Comparison of ENCODE assay signal across 1 cellular context in genomic region chr10:11225935-11226334, GRCh38.
TF ChIP-seq lines count a peak whose summit lies in the region.

No MANE protein-coding gene starts in this region.

TF ChIP-seq in GM23338, 12 proteins besides CTCF, POLR2A, EP300 and RAD21 (continued from another document):
- no peak for TF ChIP-seq ZNF462 (CRISPR knock-in tag; IDR thresholded peaks at IDR 0.05)
- TF ChIP-seq EZH2 (IDR thresholded peaks at IDR 0.05; ENCODE audit: low read depth, unreplicated experiment): no peak
